In the genomic region with DNA sequence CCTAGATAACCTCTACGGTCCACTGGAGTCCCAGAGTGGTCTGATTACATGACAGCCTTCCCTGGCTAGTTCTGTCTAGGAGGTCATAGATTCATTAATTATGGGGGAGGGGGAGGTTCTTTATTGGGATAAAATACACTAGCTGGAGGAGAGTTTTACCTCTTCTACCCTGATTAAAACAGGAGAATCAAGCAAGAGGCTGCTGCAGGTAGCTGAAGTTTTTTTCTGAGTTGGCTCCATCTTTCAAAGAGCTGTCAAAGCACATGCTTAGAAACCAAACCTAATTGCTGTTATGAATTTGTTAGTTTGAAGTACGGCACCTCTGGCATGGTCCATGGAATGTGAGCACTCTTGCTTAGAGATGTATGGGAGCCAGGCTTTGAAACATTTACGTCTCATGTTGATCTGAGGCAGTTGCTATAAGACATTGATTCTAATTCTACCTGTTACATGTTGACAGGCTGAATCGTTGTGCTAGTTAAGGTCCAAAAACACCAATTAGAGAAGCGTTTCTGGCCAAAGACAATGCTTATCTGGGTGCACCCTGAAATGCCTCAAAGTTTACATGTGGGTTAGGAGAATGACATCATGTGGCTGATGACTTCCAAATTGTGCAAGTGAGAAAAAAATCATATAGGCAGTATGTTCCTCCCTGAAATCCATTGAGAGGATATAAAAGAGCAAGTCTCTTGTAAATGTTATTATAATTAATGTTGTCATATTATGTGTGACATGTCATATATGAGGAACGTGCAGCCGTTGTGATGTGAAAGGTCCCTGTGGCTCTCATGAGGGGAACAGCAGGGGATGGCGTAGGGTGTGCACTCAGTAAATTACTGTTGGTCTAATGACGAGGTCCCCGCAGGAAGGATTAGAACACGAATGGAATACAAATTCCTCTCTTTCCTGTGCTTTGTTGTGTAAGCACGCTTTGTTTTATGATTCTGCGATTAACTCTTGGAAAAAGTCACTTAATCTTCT, we compare ENCODE assay signal across 26 cellular contexts.
DNase-seq lines count a peak whose midpoint lies in the region; ATAC-seq and TF ChIP-seq lines count a peak whose summit lies in the region.
"Had no signal": no experiment of that assay in that cellular context is flagged by ENCODE, and none has a peak within 500 bp of the region (broad histone marks: within the 10 kb centered on the region; RNA-seq: fewer than 3 reads in every experiment).

No MANE protein-coding gene starts in this region.

- ATAC-seq in HG02759 (IDR thresholded peaks at IDR 0.05; ENCODE audit: unreplicated experiment) (no peak), WTC11 (no peak)
- ATAC-seq: activated T-cell treated with anti-CD3 and anti-CD28 coated beads, Interleukin-2, amount 50 U/mL, for 4 hours; left ventricle myocardium superior; natural killer cell; stimulated activated memory B cell treated with anti-CD40 and anti-IgM and Interleukin-4, amounts not matched to agents 10 μg/mL and 1 μg/mL and 100 μg/mL, for 72 hours had no signal

- H3K36me3 Mint-ChIP-seq in WTC11, result no peaks in the 10 kb centered on the region
- H3K36me3 Mint-ChIP-seq: natural killer cell had no signal

- POLR2A ChIA-PET in WTC11 (lab: Charles Lee), result no interaction called here

- no peaks in the 10 kb centered on the region for H3K27me3 Mint-ChIP-seq in WTC11 (ENCODE audit: low read depth)
- H3K27me3 Mint-ChIP-seq: B cell; stimulated activated memory B cell treated with anti-CD40 and anti-IgM and Interleukin-4, amounts not matched to agents 10 μg/mL and 1 μg/mL and 100 μg/mL, for 72 hours had no signal

- peaks cover 5% of the 10 kb centered on the region; the same call in 1 of the 2 replicates for H3K9me3 Mint-ChIP-seq in WTC11
- H3K9me3 Mint-ChIP-seq: activated T-cell treated with anti-CD3 and anti-CD28 coated beads, Interleukin-2, amount 50 U/mL, for 4 hours; natural killer cell; stimulated activated memory B cell treated with anti-CD40 and anti-IgM and Interleukin-4, amounts not matched to agents 10 μg/mL and 1 μg/mL and 100 μg/mL, for 72 hours had no signal

- DNase-seq in AG10803 (ENCODE audit: low read depth) (peak; percentile 22), MV-4-11 (lab: John Stamatoyannopoulos, UW) (peak; percentile 9), astrocyte of the hippocampus (ENCODE audit: low read depth, low spot score) (peak; percentile 53), fibroblast of villous mesenchyme (ENCODE audit: low read depth) (peak; percentile 82), NCI-H1930 (lab: John Stamatoyannopoulos, UW) (no peak), NCI-H510A treated with DMSO at 0.1 percent for 48 hours (lab: John Stamatoyannopoulos, UW) (no peak), WTC11 (ENCODE audit: low spot score) (no peak)
- DNase-seq: activated CD4-positive, alpha-beta T cell treated with anti-CD3 and anti-CD28 coated beads for 4 hours; activated T-cell treated with anti-CD3 and anti-CD28 coated beads, Interleukin-2, amount 50 U/mL, for 4 hours; dorsolateral prefrontal cortex; H7; left ventricle myocardium superior; MG63; midbrain; natural killer cell; NCI-H1436 treated with DMSO at 0.1 percent for 48 hours; NCI-H2171 treated with DMSO at 0.1 percent for 48 hours; NCI-H526; ovary; stimulated activated CD4-positive, alpha-beta T cell treated with anti-CD3 and anti-CD28 coated beads, Interleukin-4, amount 100 ng/mL, for 1 hour had no signal

- H3K4me3 ChIP-seq in AG10803 (ENCODE audit: low read length), result no peak overlapping the region
- no peak overlapping the region for H3K4me3 ChIP-seq in fibroblast of villous mesenchyme (ENCODE audit: low read depth, low read length)
- H3K4me3 ChIP-seq: dorsolateral prefrontal cortex, MG63, ovary, right atrium auricular region, SJSA1, suprapubic skin had no signal

- CTCF ChIA-PET in WTC11 (lab: Charles Lee), result interaction anchor here (0.8 to 1.6 kb wide), 4 partner anchors 36 to 155 kb away, joined by 3 to 6 read pairs (median 4); no protein-coding TSS in a partner anchor

- peaks cover 44% of the 10 kb centered on the region for H3K4me1 Mint-ChIP-seq in WTC11

- TF ChIP-seq CTCF in AG10803 (conservative IDR thresholded peaks at IDR 0.05; ENCODE audit: low read length) (no peak), fibroblast of villous mesenchyme (IDR thresholded peaks at IDR 0.05; ENCODE audit: insufficient read depth, low read depth, low read length) (no peak), WTC11 (IDR thresholded peaks at IDR 0.05) (no peak)

- no peak overlapping the region for H3K27ac Mint-ChIP-seq in WTC11
- H3K27ac Mint-ChIP-seq: B cell; natural killer cell; stimulated activated memory B cell treated with anti-CD40 and anti-IgM and Interleukin-4, amounts not matched to agents 10 μg/mL and 1 μg/mL and 100 μg/mL, for 72 hours had no signal

- no peak overlapping the region for H3K4me3 Mint-ChIP-seq in WTC11
- H3K4me3 Mint-ChIP-seq: activated T-cell treated with anti-CD3 and anti-CD28 coated beads, Interleukin-2, amount 50 U/mL, for 4 hours; B cell; natural killer cell; stimulated activated memory B cell treated with anti-CD40 and anti-IgM and Interleukin-4, amounts not matched to agents 10 μg/mL and 1 μg/mL and 100 μg/mL, for 72 hours had no signal

TF ChIP-seq in WTC11, 78 proteins besides CTCF, POLR2A, EP300 and RAD21:
- TF ChIP-seq ZNF396 (CRISPR knock-in tag; IDR thresholded peaks at IDR 0.05; ENCODE audit: borderline replicate concordance) (no peak), CBFB (CRISPR knock-in tag; IDR thresholded peaks at IDR 0.05; ENCODE audit: low read depth) (no peak), SOX15 (CRISPR knock-in tag; IDR thresholded peaks at IDR 0.05) (no peak), NR2C2 (CRISPR knock-in tag; IDR thresholded peaks at IDR 0.05) (no peak), EMX1 (CRISPR knock-in tag; IDR thresholded peaks at IDR 0.05) (no peak), ZNF263 (CRISPR knock-in tag; IDR thresholded peaks at IDR 0.05; ENCODE audit: low read depth) (no peak), KAT7 (CRISPR knock-in tag; IDR thresholded peaks at IDR 0.05; ENCODE audit: borderline replicate concordance) (no peak), JUN (CRISPR knock-in tag; IDR thresholded peaks at IDR 0.05) (no peak), ETV6 (CRISPR knock-in tag; IDR thresholded peaks at IDR 0.05) (no peak), HMGA2 (CRISPR knock-in tag; IDR thresholded peaks at IDR 0.05) (no peak)
- TF ChIP-seq, protein P1, sequence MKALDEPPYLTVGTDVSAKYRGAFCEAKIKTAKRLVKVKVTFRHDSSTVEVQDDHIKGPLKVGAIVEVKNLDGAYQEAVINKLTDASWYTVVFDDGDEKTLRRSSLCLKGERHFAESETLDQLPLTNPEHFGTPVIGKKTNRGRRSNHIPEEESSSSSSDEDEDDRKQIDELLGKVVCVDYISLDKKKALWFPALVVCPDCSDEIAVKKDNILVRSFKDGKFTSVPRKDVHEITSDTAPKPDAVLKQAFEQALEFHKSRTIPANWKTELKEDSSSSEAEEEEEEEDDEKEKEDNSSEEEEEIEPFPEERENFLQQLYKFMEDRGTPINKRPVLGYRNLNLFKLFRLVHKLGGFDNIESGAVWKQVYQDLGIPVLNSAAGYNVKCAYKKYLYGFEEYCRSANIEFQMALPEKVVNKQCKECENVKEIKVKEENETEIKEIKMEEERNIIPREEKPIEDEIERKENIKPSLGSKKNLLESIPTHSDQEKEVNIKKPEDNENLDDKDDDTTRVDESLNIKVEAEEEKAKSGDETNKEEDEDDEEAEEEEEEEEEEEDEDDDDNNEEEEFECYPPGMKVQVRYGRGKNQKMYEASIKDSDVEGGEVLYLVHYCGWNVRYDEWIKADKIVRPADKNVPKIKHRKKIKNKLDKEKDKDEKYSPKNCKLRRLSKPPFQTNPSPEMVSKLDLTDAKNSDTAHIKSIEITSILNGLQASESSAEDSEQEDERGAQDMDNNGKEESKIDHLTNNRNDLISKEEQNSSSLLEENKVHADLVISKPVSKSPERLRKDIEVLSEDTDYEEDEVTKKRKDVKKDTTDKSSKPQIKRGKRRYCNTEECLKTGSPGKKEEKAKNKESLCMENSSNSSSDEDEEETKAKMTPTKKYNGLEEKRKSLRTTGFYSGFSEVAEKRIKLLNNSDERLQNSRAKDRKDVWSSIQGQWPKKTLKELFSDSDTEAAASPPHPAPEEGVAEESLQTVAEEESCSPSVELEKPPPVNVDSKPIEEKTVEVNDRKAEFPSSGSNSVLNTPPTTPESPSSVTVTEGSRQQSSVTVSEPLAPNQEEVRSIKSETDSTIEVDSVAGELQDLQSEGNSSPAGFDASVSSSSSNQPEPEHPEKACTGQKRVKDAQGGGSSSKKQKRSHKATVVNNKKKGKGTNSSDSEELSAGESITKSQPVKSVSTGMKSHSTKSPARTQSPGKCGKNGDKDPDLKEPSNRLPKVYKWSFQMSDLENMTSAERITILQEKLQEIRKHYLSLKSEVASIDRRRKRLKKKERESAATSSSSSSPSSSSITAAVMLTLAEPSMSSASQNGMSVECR (CRISPR knock-in tag; IDR thresholded peaks at IDR 0.05; ENCODE audit: borderline replicate concordance), result no peak
TF ChIP-seq in WTC11: peak in this region for 0.

Comparison
In these comparisons a context has a peak if more than half of its experiments do, and no peak if none do; other contexts are left out.
1. DNase-seq: peak in AG10803 (single experiment), MV-4-11 (single experiment), astrocyte of the hippocampus (single experiment) and fibroblast of villous mesenchyme (single experiment); none in NCI-H1930 (0 of 2), NCI-H510A treated with DMSO at 0.1 percent for 48 hours (single experiment) and WTC11 (single experiment).